In the genomic region with DNA sequence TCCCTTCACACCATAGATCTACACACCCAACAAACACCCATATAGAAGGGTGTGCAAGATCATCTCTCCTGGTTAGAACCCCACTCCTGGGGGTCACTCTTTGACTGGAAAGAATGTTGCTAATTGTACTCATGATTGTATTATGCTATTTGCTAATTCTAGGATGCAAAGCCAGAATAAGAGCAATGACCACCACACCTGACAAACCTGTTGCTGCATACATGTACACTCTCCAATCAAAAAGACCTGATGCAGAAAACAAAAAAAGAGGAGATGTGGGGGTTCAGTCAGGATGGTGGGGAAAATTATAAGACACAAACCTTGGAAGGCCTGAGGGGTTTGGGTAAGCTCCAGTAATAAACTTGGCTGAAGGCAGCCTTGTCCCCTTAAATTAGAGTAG, we compare ENCODE assay signal across 33 cellular contexts. TPM values are rescaled to one million over a fixed set of nuclear protein-coding genes. Genes with fewer than 3 reads are reported as not detected.
A peak's percentile ranks its signal among the peaks of the same experiment; 100 is the strongest.
DNase-seq lines count a peak whose midpoint lies in the region; TF ChIP-seq lines count a peak whose summit lies in the region.
"Had no signal": no experiment of that assay in that cellular context is flagged by ENCODE, and none has a peak within 500 bp of the region (broad histone marks: within the 10 kb centered on the region; RNA-seq: fewer than 3 reads in every experiment).

No MANE protein-coding gene starts in this region.

- peaks cover 95% of the 10 kb centered on the region for H3K9me3 Mint-ChIP-seq in endodermal cell

- no peak for TF ChIP-seq POLR2A in esophagus muscularis mucosa (IDR thresholded peaks at IDR 0.05; ENCODE audit: low read depth)

- POLR2A ChIA-PET in HEK293 (lab: Yijun Ruan, JAX), result no interaction called here

- CTCF ChIA-PET in HEK293 (lab: Yijun Ruan, JAX), result no interaction called here

- H3K9ac ChIP-seq in endodermal cell (ENCODE audit: extremely low read depth, low read length, poor library complexity, severe bottlenecking), result no peak overlapping the region
- H3K9ac ChIP-seq: BLaER1; BLaER1 treated with 17β-estradiol and CSF1 and Interleukin-3, amounts not matched to agents 10 nM and 100 nM had no signal

- no peak overlapping the region for H3K27ac ChIP-seq in HEK293 (ENCODE audit: extremely low read depth, low read depth, low read length)
- no peak overlapping the region for H3K27ac ChIP-seq in endodermal cell (ENCODE audit: low read depth, low read length)
- H3K27ac ChIP-seq in esophagus muscularis mucosa (replicated peaks in 1 of 4), result no peak overlapping the region
- H3K27ac ChIP-seq: 22Rv1; A549; BLaER1; BLaER1 treated with 17β-estradiol and CSF1 and Interleukin-3, amounts not matched to agents 10 nM and 100 nM; C4-2B had no signal

- H3K27me3 ChIP-seq in endodermal cell (ENCODE audit: control insufficient read depth, insufficient read depth, low read length, poor library complexity, severe bottlenecking), result no peaks in the 10 kb centered on the region
- no peaks in the 10 kb centered on the region for H3K27me3 ChIP-seq in esophagus muscularis mucosa
- no peaks in the 10 kb centered on the region; the same call in 1 of the 2 replicates for H3K27me3 ChIP-seq in H7 (ENCODE audit: control insufficient read depth, insufficient read depth, low read length)
- H3K27me3 ChIP-seq: BE2C; BLaER1; BLaER1 treated with 17β-estradiol and CSF1 and Interleukin-3, amounts not matched to agents 10 nM and 100 nM had no signal

- DNase-seq in endodermal cell (no peak), esophagus muscularis mucosa (ENCODE audit: extremely low spot score) (peak; percentile 62), AG20443 (ENCODE audit: low spot score) (no peak), H7 (no peak), NCI-H2171 treated with DMSO at 0.1 percent for 48 hours (lab: John Stamatoyannopoulos, UW) (no peak)
- DNase-seq: 8988T; ACHN; AML-193; BE2C; C1 segment of cervical spinal cord; Caco-2; Calu3; CD4-positive, alpha-beta memory T cell; CD4-positive, alpha-beta T cell; CD4-positive, CD25-positive, alpha-beta regulatory T cell; CD8-positive, alpha-beta memory T cell; CD8-positive, alpha-beta T cell; COR-L47; DMS 273 treated with DMSO at 0.1 percent for 48 hours; DMS153; DMS53; DMS79; DMS79 treated with DMSO at 0.1 percent for 48 hours; DND-41; EL had no signal

- H3K4me3 ChIP-seq in HEK293 (ENCODE audit: low read depth, low read length) (no peak overlapping the region), endodermal cell (ENCODE audit: low read length) (peak overlapping the region; percentile 70), esophagus muscularis mucosa (no peak overlapping the region), H7 (ENCODE audit: insufficient read depth, low read depth, low read length) (no peak overlapping the region)
- H3K4me3 ChIP-seq: A549; BLaER1; BLaER1 treated with 17β-estradiol and CSF1 and Interleukin-3, amounts not matched to agents 10 nM and 100 nM had no signal

- H3K27ac Mint-ChIP-seq in endodermal cell, result no peak overlapping the region
- H3K27ac Mint-ChIP-seq: B cell; CD14-positive monocyte; CD4-positive, alpha-beta memory T cell; CD4-positive, alpha-beta T cell; CD4-positive, CD25-positive, alpha-beta regulatory T cell; CD8-positive, alpha-beta T cell had no signal

- H3K27me3 Mint-ChIP-seq in endodermal cell (ENCODE audit: insufficient read depth), result no peaks in the 10 kb centered on the region
- H3K27me3 Mint-ChIP-seq: B cell; CD4-positive, alpha-beta memory T cell; CD4-positive, alpha-beta T cell; CD4-positive, CD25-positive, alpha-beta regulatory T cell had no signal

- intact Hi-C loops in esophagus muscularis mucosa (cut with DNase I), result no loop called here

- TF ChIP-seq CTCF in HEK293 (tag by site-specific recombination; IDR thresholded peaks at IDR 0.05), result no peak
- TF ChIP-seq CTCF in endodermal cell (conservative IDR thresholded peaks at IDR 0.05), result no peak
- TF ChIP-seq CTCF in esophagus muscularis mucosa (IDR thresholded peaks at IDR 0.05), result no peak

- peaks cover 12% of the 10 kb centered on the region for H3K36me3 Mint-ChIP-seq in endodermal cell (ENCODE audit: low read depth)

- no peaks in the 10 kb centered on the region for H3K4me1 Mint-ChIP-seq in endodermal cell
- H3K4me1 Mint-ChIP-seq: CD4-positive, alpha-beta memory T cell; CD8-positive, alpha-beta memory T cell had no signal

- H3K4me1 ChIP-seq in HEK293 (ENCODE audit: control insufficient read depth, insufficient read depth, low read length) (no peaks in the 10 kb centered on the region), endodermal cell (ENCODE audit: control insufficient read depth, insufficient read depth, low read length) (no peaks in the 10 kb centered on the region), esophagus muscularis mucosa (no peaks in the 10 kb centered on the region)
- H3K4me1 ChIP-seq: A549, BE2C, Caco-2 had no signal

- H3K36me3 ChIP-seq in HEK293 (ENCODE audit: control insufficient read depth in 2 of 2, insufficient read depth in 1 of 2, low read length in 2 of 2) (no peaks in the 10 kb centered on the region), endodermal cell (ENCODE audit: control insufficient read depth, insufficient read depth, low read length) (no peaks in the 10 kb centered on the region), esophagus muscularis mucosa (no peaks in the 10 kb centered on the region), H7 (replicated peaks; ENCODE audit: control insufficient read depth, insufficient read depth, low read length) (no peaks in the 10 kb centered on the region)
- H3K36me3 ChIP-seq: BE2C had no signal

- no peak overlapping the region for H3K4me3 Mint-ChIP-seq in endodermal cell
- H3K4me3 Mint-ChIP-seq: B cell; CD14-positive monocyte; CD4-positive, alpha-beta memory T cell; CD4-positive, alpha-beta T cell; CD4-positive, CD25-positive, alpha-beta regulatory T cell; CD8-positive, alpha-beta memory T cell; CD8-positive, alpha-beta T cell had no signal

- TF ChIP-seq EP300 in esophagus muscularis mucosa (IDR thresholded peaks at IDR 0.05), result no peak

- H3K9me3 ChIP-seq in HEK293 (ENCODE audit: control insufficient read depth, insufficient read depth, low read depth, low read length) (no peaks in the 10 kb centered on the region), endodermal cell (ENCODE audit: control insufficient read depth, low read length) (peaks cover 86% of the 10 kb centered on the region), esophagus muscularis mucosa (no peaks in the 10 kb centered on the region)
- H3K9me3 ChIP-seq: A549, BE2C had no signal

TF ChIP-seq in HEK293, 187 proteins besides CTCF, POLR2A, EP300 and RAD21:
- no peak for TF ChIP-seq ZIC2 (tag by site-specific recombination; IDR thresholded peaks at IDR 0.05)
- no peak for TF ChIP-seq OSR2 (tag by site-specific recombination; IDR thresholded peaks at IDR 0.05)
- no peak for TF ChIP-seq WT1 (tag by site-specific recombination; IDR thresholded peaks at IDR 0.05)
- no peak for TF ChIP-seq ZNF146 (tag by site-specific recombination; IDR thresholded peaks at IDR 0.05)
- TF ChIP-seq ZNF513 (tag by site-specific recombination; IDR thresholded peaks at IDR 0.05), result no peak
- TF ChIP-seq SCRT2 (tag by site-specific recombination; IDR thresholded peaks at IDR 0.05), result peak; percentile 53
- TF ChIP-seq, protein P1, sequence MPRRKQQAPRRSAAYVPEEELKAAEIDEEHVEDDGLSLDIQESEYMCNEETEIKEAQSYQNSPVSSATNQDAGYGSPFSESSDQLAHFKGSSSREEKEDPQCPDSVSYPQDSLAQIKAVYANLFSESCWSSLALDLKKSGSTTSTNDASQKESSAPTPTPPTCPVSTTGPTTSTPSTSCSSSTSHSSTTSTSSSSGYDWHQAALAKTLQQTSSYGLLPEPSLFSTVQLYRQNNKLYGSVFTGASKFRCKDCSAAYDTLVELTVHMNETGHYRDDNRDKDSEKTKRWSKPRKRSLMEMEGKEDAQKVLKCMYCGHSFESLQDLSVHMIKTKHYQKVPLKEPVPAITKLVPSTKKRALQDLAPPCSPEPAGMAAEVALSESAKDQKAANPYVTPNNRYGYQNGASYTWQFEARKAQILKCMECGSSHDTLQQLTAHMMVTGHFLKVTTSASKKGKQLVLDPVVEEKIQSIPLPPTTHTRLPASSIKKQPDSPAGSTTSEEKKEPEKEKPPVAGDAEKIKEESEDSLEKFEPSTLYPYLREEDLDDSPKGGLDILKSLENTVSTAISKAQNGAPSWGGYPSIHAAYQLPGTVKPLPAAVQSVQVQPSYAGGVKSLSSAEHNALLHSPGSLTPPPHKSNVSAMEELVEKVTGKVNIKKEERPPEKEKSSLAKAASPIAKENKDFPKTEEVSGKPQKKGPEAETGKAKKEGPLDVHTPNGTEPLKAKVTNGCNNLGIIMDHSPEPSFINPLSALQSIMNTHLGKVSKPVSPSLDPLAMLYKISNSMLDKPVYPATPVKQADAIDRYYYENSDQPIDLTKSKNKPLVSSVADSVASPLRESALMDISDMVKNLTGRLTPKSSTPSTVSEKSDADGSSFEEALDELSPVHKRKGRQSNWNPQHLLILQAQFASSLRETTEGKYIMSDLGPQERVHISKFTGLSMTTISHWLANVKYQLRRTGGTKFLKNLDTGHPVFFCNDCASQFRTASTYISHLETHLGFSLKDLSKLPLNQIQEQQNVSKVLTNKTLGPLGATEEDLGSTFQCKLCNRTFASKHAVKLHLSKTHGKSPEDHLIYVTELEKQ (tag by site-specific recombination; IDR thresholded peaks at IDR 0.05; ENCODE audit: borderline replicate concordance), result no peak
- TF ChIP-seq ZNF610 (tag by site-specific recombination; IDR thresholded peaks at IDR 0.05; ENCODE audit: borderline replicate concordance), result no peak
- TF ChIP-seq GLI4 (tag by site-specific recombination; IDR thresholded peaks at IDR 0.05), result no peak

RNA-seq across cellular contexts. Expression of gene PDK1, which starts 36.9 kb away (rescaled TPM):
- total RNA-seq in endodermal cell (10 to 100 TPM; 24.7 to 27.3 TPM), esophagus muscularis mucosa (10 to 100 TPM in 3 of 4 donors, 1 to 10 TPM in 1; 5.1 to 15.8 (median 11.2) TPM)
- polyA plus RNA-seq in endodermal cell (2013, experiment 1 of 2), result 29.9 TPM
- 27.3 TPM for polyA plus RNA-seq in endodermal cell (2013, experiment 2 of 2)
- total RNA-seq in H7 (2014; rRNA removed; shearing (Covaris generic)), result 154 and 174 TPM in 2 replicates
